ENCODE assay signal across 27 cellular contexts in genomic region chr18:32707153-32707552, GRCh38.
DNase-seq lines count a peak whose midpoint lies in the region; ATAC-seq and TF ChIP-seq lines count a peak whose summit lies in the region.
"Had no signal": no experiment of that assay in that cellular context is flagged by ENCODE, and none has a peak within 500 bp of the region (broad histone marks: within the 10 kb centered on the region; RNA-seq: fewer than 3 reads in every experiment).

No MANE protein-coding gene starts in this region.

- H3K36me3 ChIP-seq in body of pancreas (replicated peaks in 1 of 2; ENCODE audit: insufficient read depth in 1 of 2, low read depth in 2 of 2) = no peaks in the 10 kb centered on the region
- H3K36me3 ChIP-seq in prostate gland = no peaks in the 10 kb centered on the region
- H3K36me3 ChIP-seq in Peyer's patch = no peaks in the 10 kb centered on the region

- peaks cover 8% of the 10 kb centered on the region for H3K4me1 ChIP-seq in body of pancreas
- no peaks in the 10 kb centered on the region for H3K4me1 ChIP-seq in prostate gland (replicated peaks)
- no peaks in the 10 kb centered on the region for H3K4me1 ChIP-seq in Peyer's patch
- H3K4me1 ChIP-seq: testis had no signal

- TF ChIP-seq POLR2A in body of pancreas (IDR thresholded peaks at IDR 0.05) (no peak), prostate gland (IDR thresholded peaks at IDR 0.05) (no peak), Peyer's patch (IDR thresholded peaks at IDR 0.05) (no peak)

- peak; percentile 92 for ATAC-seq in body of pancreas
- ATAC-seq: GM23338, left cardiac atrium, Panc1, T-helper 17 cell had no signal

- H3K27ac ChIP-seq in body of pancreas (peak overlapping the region in 1 of 4 donors; percentile 30), prostate gland (no peak overlapping the region), Peyer's patch (no peak overlapping the region)
- H3K27ac ChIP-seq: C4-2B, testis had no signal

- H3K9me3 ChIP-seq in body of pancreas (no peaks in the 10 kb centered on the region), prostate gland (no peaks in the 10 kb centered on the region), Peyer's patch (no peaks in the 10 kb centered on the region)
- H3K9me3 ChIP-seq: testis had no signal

- DNase-seq in NCI-H146 (lab: John Stamatoyannopoulos, UW) (peak; percentile 51), NCI-H146 treated with DMSO at 0.1 percent for 48 hours (lab: John Stamatoyannopoulos, UW; ENCODE audit: unreplicated experiment) (no peak), LNCaP clone FGC (ENCODE audit: low read depth) (peak; percentile 26), body of pancreas (peak; percentile 31 to 58 (median 52)), prostate gland (ENCODE audit: low spot score) (peak; percentile 9), chondrocyte (ENCODE audit: low spot score) (no peak), Peyer's patch (no peak), anterior cingulate cortex (lab: John Stamatoyannopoulos, UW) (no peak)
- DNase-seq: activated CD4-positive, alpha-beta memory T cell treated with anti-CD3 and anti-CD28 coated beads for 36 hours; activated CD4-positive, CD25-positive, alpha-beta regulatory T cell treated with anti-CD3 and anti-CD28 coated beads, Interleukin-2, amount 50 U/mL, for 72 hours; activated CD8-positive, alpha-beta memory T cell treated with anti-CD3 and anti-CD28 coated beads, Interleukin-2, amount 50 U/mL, for 48 hours; activated naive CD4-positive, alpha-beta T cell treated with Interleukin-2 at 50 U/mL for 16 hours; EL; hippocampal formation; left cardiac atrium; mammary epithelial cell; NCI-H1048; NCI-H524; stimulated activated naive CD4-positive, alpha-beta T cell treated with Interleukin-2 at 50 U/mL for 16 hours; T-helper 17 cell; testis had no signal

- H3K27me3 ChIP-seq in body of pancreas (no peaks in the 10 kb centered on the region), prostate gland (replicated peaks; ENCODE audit: insufficient read depth) (no peaks in the 10 kb centered on the region), Peyer's patch (no peaks in the 10 kb centered on the region)
- H3K27me3 ChIP-seq: testis had no signal

- H3K27ac Mint-ChIP-seq in chondrocyte (ENCODE audit: unreplicated experiment) = no peak overlapping the region
- H3K27ac Mint-ChIP-seq: activated CD4-positive, alpha-beta memory T cell treated with anti-CD3 and anti-CD28 coated beads for 36 hours; activated T-helper 1 cell treated with anti-CD3 and anti-CD28 coated beads, Interleukin-12 subunit alpha, Interleukin-12 subunit beta, Interleukin-2, Interleukin-4 antibody, amounts not matched to agents 30 ng/mL and 10 ng/mL and 1 ng/mL, durations not matched to agents 14 hours and 24 hours and 36 hours; brain; GM23338; nephron; T-helper 17 cell had no signal

- intact Hi-C loops in body of pancreas (cut with DNase I) (no loop called here), prostate gland (cut with DNase I) (no loop called here)

- no peak overlapping the region for H3K4me3 Mint-ChIP-seq in chondrocyte (ENCODE audit: unreplicated experiment)
- H3K4me3 Mint-ChIP-seq: activated CD4-positive, alpha-beta memory T cell treated with anti-CD3 and anti-CD28 coated beads for 36 hours; activated T-helper 1 cell treated with anti-CD3 and anti-CD28 coated beads, Interleukin-12 subunit alpha, Interleukin-12 subunit beta, Interleukin-2, Interleukin-4 antibody, amounts not matched to agents 30 ng/mL and 10 ng/mL and 1 ng/mL, durations not matched to agents 14 hours and 24 hours and 36 hours; brain; GM23338; nephron; T-helper 17 cell had no signal

- no peaks in the 10 kb centered on the region for H3K9me3 Mint-ChIP-seq in chondrocyte (ENCODE audit: low read depth)
- H3K9me3 Mint-ChIP-seq: activated CD4-positive, alpha-beta memory T cell treated with anti-CD3 and anti-CD28 coated beads for 36 hours; activated T-helper 1 cell treated with anti-CD3 and anti-CD28 coated beads, Interleukin-12 subunit alpha, Interleukin-12 subunit beta, Interleukin-2, Interleukin-4 antibody, amounts not matched to agents 30 ng/mL and 10 ng/mL and 1 ng/mL, durations not matched to agents 14 hours and 24 hours and 36 hours; brain; GM23338; nephron had no signal

- H3K4me3 ChIP-seq in LNCaP clone FGC (ENCODE audit: low read depth, low read length) = no peak overlapping the region
- no peak overlapping the region for H3K4me3 ChIP-seq in body of pancreas
- H3K4me3 ChIP-seq in prostate gland = no peak overlapping the region
- no peak overlapping the region for H3K4me3 ChIP-seq in Peyer's patch
- H3K4me3 ChIP-seq: GM23338, testis had no signal

- H3K4me1 Mint-ChIP-seq in chondrocyte (ENCODE audit: low read depth) = no peaks in the 10 kb centered on the region
- H3K4me1 Mint-ChIP-seq: brain had no signal

- TF ChIP-seq CTCF in LNCaP clone FGC (IDR thresholded peaks at IDR 0.05; ENCODE audit: control insufficient read depth, extremely low read depth, insufficient read depth) (no peak), body of pancreas (IDR thresholded peaks at IDR 0.05) (no peak), prostate gland (IDR thresholded peaks at IDR 0.05) (no peak), chondrocyte (IDR thresholded peaks at IDR 0.05) (no peak), Peyer's patch (IDR thresholded peaks at IDR 0.05) (no peak)

- no peaks in the 10 kb centered on the region for H3K36me3 Mint-ChIP-seq in chondrocyte (ENCODE audit: low read depth)
- H3K36me3 Mint-ChIP-seq: activated CD4-positive, alpha-beta memory T cell treated with anti-CD3 and anti-CD28 coated beads for 36 hours; brain had no signal

- peaks cover 8% of the 10 kb centered on the region for H3K27me3 Mint-ChIP-seq in chondrocyte (ENCODE audit: low read depth)
- H3K27me3 Mint-ChIP-seq: activated CD4-positive, alpha-beta memory T cell treated with anti-CD3 and anti-CD28 coated beads for 36 hours; brain; T-helper 17 cell had no signal

- 21 to 42% methylated on average over 2 of the region's 2 CpGs for WGBS in body of pancreas, 2 donors
- 54% methylated on average over 2 of the region's 2 CpGs for WGBS in prostate gland

Comparison
In these comparisons a context has a peak if more than half of its experiments do, and no peak if none do; other contexts are left out.
1. DNase-seq: peak in NCI-H146 (single experiment), LNCaP clone FGC (single experiment), body of pancreas (4 of 4) and prostate gland (single experiment); none in NCI-H146 treated with DMSO at 0.1 percent for 48 hours (single experiment), chondrocyte (single experiment), Peyer's patch (0 of 3) and anterior cingulate cortex (0 of 58).